In genomic region chr6:143536461-143536865, GRCh38 we compare ENCODE assay signal across 8 cellular contexts. TPM values are rescaled to one million over a fixed set of nuclear protein-coding genes. Genes with fewer than 3 reads are reported as not detected.
DNase-seq lines count a peak whose midpoint lies in the region; ATAC-seq and TF ChIP-seq lines count a peak whose summit lies in the region.

No MANE protein-coding gene starts in this region.

- no peaks in the 10 kb centered on the region for H3K27me3 ChIP-seq in CD8-positive, alpha-beta T cell (ENCODE audit: insufficient read depth, low read length)
- no peaks in the 10 kb centered on the region for H3K27me3 ChIP-seq in ascending aorta
- peaks cover 52% of the 10 kb centered on the region for H3K27me3 ChIP-seq in iPS-15b (ENCODE audit: control insufficient read depth, insufficient read depth, low read length)
- H3K27me3 ChIP-seq in smooth muscle cell (ENCODE audit: low read depth): peaks cover 65% of the 10 kb centered on the region

- H3K4me3 ChIP-seq in CD8-positive, alpha-beta T cell (ENCODE audit: low read depth, low read length): peak overlapping the region; percentile 52
- H3K4me3 ChIP-seq in ascending aorta (peak overlapping the region; percentile 62 to 84), iPS-15b (ENCODE audit: low read depth, low read length) (peak overlapping the region; percentile 59), smooth muscle cell (peak overlapping the region; percentile 62)

- peak in 5 of 7 experiments; percentile 35 to 72 (median 41) for DNase-seq in CD8-positive, alpha-beta T cell
- DNase-seq in SW480 (ENCODE audit: low spot score) (peak; percentile 50), ascending aorta (ENCODE audit: low spot score in 2 of 2) (no peak), smooth muscle cell (lab: John Stamatoyannopoulos, UW; ENCODE audit: unreplicated experiment) (no peak), NCI-H1092 treated with DMSO at 0.1 percent for 48 hours (lab: John Stamatoyannopoulos, UW) (no peak)

- H3K36me3 Mint-ChIP-seq in CD8-positive, alpha-beta T cell: peaks cover 6% of the 10 kb centered on the region

- intact Hi-C loops in CD8-positive, alpha-beta T cell (cut with DNase I, micrococcal nuclease): loop anchor here (2.0 to 10.0 kb wide), 5 partner anchors 26 to 1390 kb away; partner anchors contain the start of genes ADAT2 (in 2 of the 2), PEX3 (in 2 of the 2), FUCA2 (in 1 of the 2) and LTV1 (in 1 of the 2)
- intact Hi-C loops in ascending aorta (cut with DNase I): no loop called here

- peak overlapping the region; percentile 86 for H3K27ac Mint-ChIP-seq in CD8-positive, alpha-beta T cell

- ATAC-seq in CD8-positive, alpha-beta T cell: peak; percentile 50
- peak; percentile 53 for ATAC-seq in GM21360 (IDR thresholded peaks at IDR 0.05; ENCODE audit: unreplicated experiment)
- peak; percentile 77 for ATAC-seq in HG03571 (IDR thresholded peaks at IDR 0.05; ENCODE audit: unreplicated experiment)

- no peaks in the 10 kb centered on the region for H3K27me3 Mint-ChIP-seq in CD8-positive, alpha-beta T cell (ENCODE audit: low read depth)

- H3K4me3 Mint-ChIP-seq in CD8-positive, alpha-beta T cell: peak overlapping the region; percentile 83

- H3K9me3 ChIP-seq in CD8-positive, alpha-beta T cell (ENCODE audit: low read length): no peaks in the 10 kb centered on the region
- H3K9me3 ChIP-seq in ascending aorta (no peaks in the 10 kb centered on the region), iPS-15b (ENCODE audit: control insufficient read depth, insufficient read depth, low read length) (no peaks in the 10 kb centered on the region), smooth muscle cell (replicated peaks; ENCODE audit: low read depth) (no peaks in the 10 kb centered on the region)

- POLR2A ChIA-PET in CD8-positive, alpha-beta T cell (lab: Charles Lee): interaction anchor here (0.6 to 1.6 kb wide), 7 partner anchors 9 to 528 kb away, joined by 3 to 9 read pairs (median 4); partner anchors contain the start of genes FUCA2 and LTV1

- peaks cover 5% of the 10 kb centered on the region for H3K4me1 ChIP-seq in CD8-positive, alpha-beta T cell (ENCODE audit: insufficient read depth, low read length)
- peaks cover 0 to 7% of the 10 kb centered on the region in 2 donors for H3K4me1 ChIP-seq in ascending aorta
- peaks cover 8% of the 10 kb centered on the region for H3K4me1 ChIP-seq in iPS-15b (ENCODE audit: control insufficient read depth, insufficient read depth, low read length)
- no peaks in the 10 kb centered on the region for H3K4me1 ChIP-seq in smooth muscle cell (ENCODE audit: low read depth)

- 14% methylated on average over 13 of the region's 27 CpGs for WGBS in smooth muscle cell (ENCODE audit: low lambda C conversion rate)

- H3K27ac ChIP-seq in CD8-positive, alpha-beta T cell (ENCODE audit: low read depth, low read length): no peak overlapping the region
- H3K27ac ChIP-seq in ascending aorta (peak overlapping the region; percentile 51 to 74), smooth muscle cell (ENCODE audit: low read depth) (no peak overlapping the region)

- H3K4me1 Mint-ChIP-seq in CD8-positive, alpha-beta T cell (ENCODE audit: low read depth): peaks cover 32% of the 10 kb centered on the region

- no peaks in the 10 kb centered on the region for H3K79me2 ChIP-seq in smooth muscle cell (ENCODE audit: low read depth)

- H4K20me1 ChIP-seq in smooth muscle cell (ENCODE audit: low read depth): no peaks in the 10 kb centered on the region

- H3K9ac ChIP-seq in iPS-15b (ENCODE audit: low read depth, low read length) (no peak overlapping the region), smooth muscle cell (ENCODE audit: low read depth) (no peak overlapping the region)

- TF ChIP-seq CTCF in CD8-positive, alpha-beta T cell (IDR thresholded peaks at IDR 0.05): no peak
- no peak for TF ChIP-seq CTCF in ascending aorta (IDR thresholded peaks at IDR 0.05)
- no peak for TF ChIP-seq CTCF in smooth muscle cell (IDR thresholded peaks at IDR 0.05; ENCODE audit: borderline replicate concordance, insufficient read depth, poor library complexity, severe bottlenecking)

- no peaks in the 10 kb centered on the region for H3K9me3 Mint-ChIP-seq in CD8-positive, alpha-beta T cell

- CTCF ChIA-PET in CD8-positive, alpha-beta T cell (lab: Charles Lee): interaction anchor here (0.8 to 1.5 kb wide), 4 partner anchors 13 to 307 kb away, joined by 3 to 4 read pairs (median 4); partner anchors contain the start of gene LTV1

- no peaks in the 10 kb centered on the region for H3F3A ChIP-seq in smooth muscle cell (ENCODE audit: low read depth)

- peak overlapping the region; percentile 97 for H3K4me2 ChIP-seq in smooth muscle cell

- H3K36me3 ChIP-seq in CD8-positive, alpha-beta T cell (ENCODE audit: insufficient read depth, low read length): no peaks in the 10 kb centered on the region
- H3K36me3 ChIP-seq in ascending aorta: no peaks in the 10 kb centered on the region
- no peaks in the 10 kb centered on the region for H3K36me3 ChIP-seq in iPS-15b (ENCODE audit: control insufficient read depth, insufficient read depth, low read length)
- no peaks in the 10 kb centered on the region for H3K36me3 ChIP-seq in smooth muscle cell (ENCODE audit: low read depth)

- peak overlapping the region; percentile 86 for H2AFZ ChIP-seq in smooth muscle cell (ENCODE audit: low read depth)

RNA-seq across cellular contexts. Expression of gene FUCA2, which starts 24.9 kb away (rescaled TPM):
- 1 to 10 TPM; 1.6 to 2.2 TPM for total RNA-seq in CD8-positive, alpha-beta T cell
- 9.7 TPM for total RNA-seq in ascending aorta
- 42.7 and 58.8 TPM in 2 replicates for total RNA-seq in smooth muscle cell
- polyA plus RNA-seq in smooth muscle cell: 75.2 and 82.5 TPM in 2 replicates

Comparison
In these comparisons a context has a peak if more than half of its experiments do, and no peak if none do; other contexts are left out.
1. DNase-seq: peak in CD8-positive, alpha-beta T cell (5 of 7) and SW480 (single experiment); none in ascending aorta (0 of 2), smooth muscle cell (single experiment) and NCI-H1092 treated with DMSO at 0.1 percent for 48 hours (single experiment).
2. H3K27ac ChIP-seq: peak in ascending aorta (2 of 2); none in CD8-positive, alpha-beta T cell (single experiment) and smooth muscle cell (single experiment).
3. Peak in every context shown above with its lines, with median percentiles within 50 percentile points of each other: ATAC-seq and H3K4me3 ChIP-seq.